ENCODE assay signal across 1 cellular context in the genomic region with DNA sequence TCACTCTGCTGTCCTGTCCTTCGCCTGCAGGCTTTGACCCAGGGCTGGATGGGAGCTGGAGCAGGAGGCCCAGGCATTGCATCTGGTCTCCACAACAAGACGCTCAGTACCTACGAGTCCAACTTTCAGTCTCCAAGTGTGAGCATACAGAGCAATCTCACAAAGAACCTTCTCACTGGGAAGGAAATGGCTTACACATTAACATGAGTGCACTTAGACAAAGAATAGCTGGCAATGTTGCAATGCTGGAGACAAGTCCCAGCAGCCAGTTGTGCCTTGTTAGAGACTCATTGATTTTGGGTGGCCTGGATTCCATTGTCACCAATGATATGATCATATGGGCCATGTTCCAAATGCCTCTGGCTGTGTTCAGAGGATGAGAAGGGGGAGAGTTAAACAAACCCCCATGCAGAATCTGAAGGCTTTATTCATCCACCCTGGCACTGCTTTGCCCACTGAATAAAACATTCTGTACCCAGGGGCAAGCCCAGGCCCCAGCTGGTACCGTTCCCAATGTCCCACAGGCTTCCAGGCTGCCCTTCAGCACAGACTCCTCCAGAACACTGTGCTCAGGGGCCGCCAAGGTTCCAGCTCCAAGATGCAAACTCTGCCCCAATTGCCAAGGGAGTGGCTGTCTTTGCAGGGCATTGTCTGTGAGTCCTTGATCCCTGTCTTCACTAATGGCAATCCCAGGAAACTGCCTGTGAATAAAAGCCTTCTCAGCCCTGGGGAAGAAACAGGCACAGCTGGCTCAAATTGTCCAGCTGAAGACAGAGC.
TF ChIP-seq lines count a peak whose summit lies in the region.

No MANE protein-coding gene starts in this region.

TF ChIP-seq in HepG2, 621 proteins besides CTCF, POLR2A, EP300 and RAD21 (continued from another document):
- TF ChIP-seq HNF1A (IDR thresholded peaks at IDR 0.05; ENCODE audit: low read depth) (peak; percentile 84), HNF1A (CRISPR knock-in tag; IDR thresholded peaks at IDR 0.05; ENCODE audit: borderline replicate concordance) (peak; percentile 89; the same call in 1 of the 2 replicates), ZBTB37 (CRISPR knock-in tag; IDR thresholded peaks at IDR 0.05) (no peak), ZSCAN12 (CRISPR knock-in tag; IDR thresholded peaks at IDR 0.05) (no peak), SIN3A (IDR thresholded peaks at IDR 0.05; ENCODE audit: borderline replicate concordance, low read depth, low read length) (no peak), CEBPG (CRISPR knock-in tag; IDR thresholded peaks at IDR 0.05) (peak; percentile 92), ZNF12 (CRISPR knock-in tag; IDR thresholded peaks at IDR 0.05) (no peak), YEATS2 (CRISPR knock-in tag; IDR thresholded peaks at IDR 0.05; ENCODE audit: borderline replicate concordance) (no peak), ZSCAN30 (CRISPR knock-in tag; IDR thresholded peaks at IDR 0.05) (no peak), BCL6 (CRISPR knock-in tag; IDR thresholded peaks at IDR 0.05) (peak; percentile 45; the same call in 1 of the 2 replicates), ZNF83 (CRISPR knock-in tag; IDR thresholded peaks at IDR 0.05; ENCODE audit: borderline replicate concordance) (no peak), ZNF567 (CRISPR knock-in tag; IDR thresholded peaks at IDR 0.05; ENCODE audit: borderline replicate concordance) (no peak)
- TF ChIP-seq, protein P1, sequence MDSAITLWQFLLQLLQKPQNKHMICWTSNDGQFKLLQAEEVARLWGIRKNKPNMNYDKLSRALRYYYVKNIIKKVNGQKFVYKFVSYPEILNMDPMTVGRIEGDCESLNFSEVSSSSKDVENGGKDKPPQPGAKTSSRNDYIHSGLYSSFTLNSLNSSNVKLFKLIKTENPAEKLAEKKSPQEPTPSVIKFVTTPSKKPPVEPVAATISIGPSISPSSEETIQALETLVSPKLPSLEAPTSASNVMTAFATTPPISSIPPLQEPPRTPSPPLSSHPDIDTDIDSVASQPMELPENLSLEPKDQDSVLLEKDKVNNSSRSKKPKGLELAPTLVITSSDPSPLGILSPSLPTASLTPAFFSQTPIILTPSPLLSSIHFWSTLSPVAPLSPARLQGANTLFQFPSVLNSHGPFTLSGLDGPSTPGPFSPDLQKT (CRISPR knock-in tag; IDR thresholded peaks at IDR 0.05; ENCODE audit: borderline replicate concordance), result no peak
- TF ChIP-seq, protein P2, sequence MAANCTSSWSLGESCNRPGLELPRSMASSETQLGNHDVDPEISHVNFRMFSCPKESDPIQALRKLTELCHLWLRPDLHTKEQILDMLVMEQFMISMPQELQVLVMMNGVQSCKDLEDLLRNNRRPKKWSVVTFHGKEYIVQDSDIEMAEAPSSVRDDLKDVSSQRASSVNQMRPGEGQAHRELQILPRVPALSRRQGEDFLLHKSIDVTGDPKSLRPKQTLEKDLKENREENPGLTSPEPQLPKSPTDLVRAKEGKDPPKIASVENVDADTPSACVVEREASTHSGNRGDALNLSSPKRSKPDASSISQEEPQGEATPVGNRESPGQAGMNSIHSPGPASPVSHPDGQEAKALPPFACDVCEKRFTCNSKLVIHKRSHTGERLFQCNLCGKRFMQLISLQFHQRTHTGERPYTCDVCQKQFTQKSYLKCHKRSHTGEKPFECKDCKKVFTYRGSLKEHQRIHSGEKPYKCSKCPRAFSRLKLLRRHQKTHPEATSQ (CRISPR knock-in tag; IDR thresholded peaks at IDR 0.05; ENCODE audit: borderline replicate concordance), result peak; percentile 44; the same call in 1 of the 2 replicates
- TF ChIP-seq, protein P3, sequence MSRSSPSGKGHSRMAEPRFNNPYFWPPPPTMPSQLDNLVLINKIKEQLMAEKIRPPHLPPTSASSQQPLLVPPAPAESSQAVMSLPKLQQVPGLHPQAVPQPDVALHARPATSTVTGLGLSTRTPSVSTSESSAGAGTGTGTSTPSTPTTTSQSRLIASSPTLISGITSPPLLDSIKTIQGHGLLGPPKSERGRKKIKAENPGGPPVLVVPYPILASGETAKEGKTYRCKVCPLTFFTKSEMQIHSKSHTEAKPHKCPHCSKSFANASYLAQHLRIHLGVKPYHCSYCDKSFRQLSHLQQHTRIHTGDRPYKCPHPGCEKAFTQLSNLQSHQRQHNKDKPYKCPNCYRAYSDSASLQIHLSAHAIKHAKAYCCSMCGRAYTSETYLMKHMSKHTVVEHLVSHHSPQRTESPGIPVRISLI (CRISPR knock-in tag; IDR thresholded peaks at IDR 0.05; ENCODE audit: borderline replicate concordance), result no peak
- TF ChIP-seq, protein P4, sequence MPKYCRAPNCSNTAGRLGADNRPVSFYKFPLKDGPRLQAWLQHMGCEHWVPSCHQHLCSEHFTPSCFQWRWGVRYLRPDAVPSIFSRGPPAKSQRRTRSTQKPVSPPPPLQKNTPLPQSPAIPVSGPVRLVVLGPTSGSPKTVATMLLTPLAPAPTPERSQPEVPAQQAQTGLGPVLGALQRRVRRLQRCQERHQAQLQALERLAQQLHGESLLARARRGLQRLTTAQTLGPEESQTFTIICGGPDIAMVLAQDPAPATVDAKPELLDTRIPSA (CRISPR knock-in tag; IDR thresholded peaks at IDR 0.05; ENCODE audit: borderline replicate concordance), result no peak
TF ChIP-seq in HepG2: peak in this region for 43.
